ENCODE assay signal across 12 cellular contexts in the genomic region with DNA sequence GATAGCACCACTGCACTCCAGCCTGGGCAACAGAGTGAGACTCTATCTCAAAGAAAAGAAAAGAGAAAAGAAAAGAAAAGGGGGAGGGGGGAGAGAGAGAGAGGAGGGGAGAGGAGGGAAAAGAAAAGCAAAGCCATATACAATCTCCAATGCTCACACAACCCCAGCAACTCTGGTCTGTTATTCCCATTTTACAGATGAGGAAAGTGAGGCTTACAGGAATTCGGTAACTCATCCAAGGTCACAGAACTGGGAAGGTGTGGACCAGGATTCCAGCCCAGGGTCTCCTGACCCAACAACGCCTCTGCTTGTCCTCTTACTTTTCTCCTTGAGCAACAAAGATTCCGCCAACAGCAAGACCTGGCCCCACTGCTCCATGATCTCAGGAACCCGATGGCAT. TPM values are rescaled to one million over a fixed set of nuclear protein-coding genes. Genes with fewer than 3 reads are reported as not detected.
"Had no signal": no experiment of that assay in that cellular context is flagged by ENCODE, and none has a peak within 500 bp of the region (broad histone marks: within the 10 kb centered on the region; RNA-seq: fewer than 3 reads in every experiment).

No MANE protein-coding gene starts in this region.

- H3K9ac ChIP-seq: GM23248 had no signal

- H3K4me1 ChIP-seq: HAP-1 had no signal

- H3K4me3 ChIP-seq: GM23248, GM23338, HAP-1 had no signal

- H2AFZ ChIP-seq: GM23248, GM23338 had no signal

- H3K4me2 ChIP-seq: GM23338 had no signal

- H3K36me3 ChIP-seq: HAP-1 had no signal

- H3K27ac ChIP-seq: GM23248 had no signal

- FAIRE-seq: H1, H54 had no signal

- DNase-seq: GM23248, GOT3, H7, H9, HCEC 1CT, HFFc6 had no signal

- H3K9me3 ChIP-seq: HAP-1 had no signal

- ATAC-seq: GM23338, HCT116 had no signal

RNA-seq across cellular contexts. Expression of a gene that starts 13.0 kb away (rescaled TPM):
- total RNA-seq: GM23248, H4, H7, HFFc6 had no signal
- polyA plus RNA-seq: GM23248 had no signal
